In the genomic region with DNA sequence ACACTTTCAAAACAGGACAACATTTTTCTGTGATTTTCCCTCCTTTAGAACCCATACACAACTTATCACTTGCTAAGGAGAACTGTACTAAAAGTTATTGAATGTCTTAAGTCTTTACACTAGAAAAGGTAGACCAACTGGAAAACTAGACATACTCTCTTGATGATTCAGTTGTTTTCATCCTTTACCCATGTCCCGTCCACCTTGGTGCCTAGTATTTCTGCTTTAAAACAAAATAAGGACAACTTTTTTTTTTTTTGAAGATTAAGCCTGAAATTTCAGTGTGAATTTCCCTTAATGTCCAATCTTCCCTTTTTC, we compare ENCODE assay signal across 18 cellular contexts. TPM values are rescaled to one million over a fixed set of nuclear protein-coding genes. Genes with fewer than 3 reads are reported as not detected.
DNase-seq lines count a peak whose midpoint lies in the region; ATAC-seq and TF ChIP-seq lines count a peak whose summit lies in the region.
"Had no signal": no experiment of that assay in that cellular context is flagged by ENCODE, and none has a peak within 500 bp of the region (broad histone marks: within the 10 kb centered on the region; RNA-seq: fewer than 3 reads in every experiment).

No MANE protein-coding gene starts in this region.

- no peak overlapping the region for H3K4me3 Mint-ChIP-seq in GM23338
- H3K4me3 Mint-ChIP-seq: CD8-positive, alpha-beta T cell; nephron; stimulated activated effector memory CD8-positive, alpha-beta T cell treated with anti-CD3 and anti-CD28 coated beads, Interleukin-12 subunit alpha, Interleukin-12 subunit beta, amount 100 ng/mL, for 72 hours had no signal

- no peaks in the 10 kb centered on the region for H3K79me2 ChIP-seq in GM23338 (replicated peaks; ENCODE audit: insufficient read depth)

- no peak overlapping the region for H3K4me2 ChIP-seq in GM23338

- DNase-seq in Caki2 (ENCODE audit: low read depth) (peak; percentile 69), GM23338 (ENCODE audit: low spot score) (no peak), SK-N-MC (ENCODE audit: low read depth, low spot score) (no peak), myocyte (ENCODE audit: low read depth) (peak; percentile 70), NOMO-1 (lab: John Stamatoyannopoulos, UW; ENCODE audit: unreplicated experiment in 2 of 2) (no peak), aorta (no peak), H4 (ENCODE audit: low spot score) (no peak)
- DNase-seq: activated CD8-positive, alpha-beta memory T cell treated with anti-CD3 and anti-CD28 coated beads for 24 hours; activated effector memory CD4-positive, alpha-beta T cell treated with Interleukin-2 at 50 U/mL for 16 hours; CD8-positive, alpha-beta T cell; GF-D8; NCI-H1436 treated with DMSO at 0.1 percent for 48 hours; right lobe of liver; SJCRH30; upper lobe of right lung had no signal

- in situ Hi-C loops in Caki2 (cut with HindIII; ENCODE audit: low pct_unique_long_range_greater_than_20kb, low sequenced_read_pairs), result no loop called here

- H3K4me1 ChIP-seq in GM23338 (ENCODE audit: insufficient read depth), result peaks cover 42% of the 10 kb centered on the region
- H3K4me1 ChIP-seq in aorta (ENCODE audit: control insufficient read depth in 1 of 2, insufficient read depth in 2 of 2, low read length in 2 of 2), result no peaks in the 10 kb centered on the region
- H3K4me1 ChIP-seq: upper lobe of right lung had no signal

- no peaks in the 10 kb centered on the region for H3K36me3 Mint-ChIP-seq in GM23338 (ENCODE audit: low read depth)

- 53 to 61% methylated on average over 1 of the region's 1 CpG for WGBS in aorta, 2 donors

- no peak overlapping the region for H3K4me3 ChIP-seq in GM23338
- H3K4me3 ChIP-seq in SK-N-MC, result peak overlapping the region; percentile 82
- no peak overlapping the region for H3K4me3 ChIP-seq in aorta (ENCODE audit: low read length in 2 of 2)
- H3K4me3 ChIP-seq: right lobe of liver, SJCRH30, upper lobe of right lung had no signal

- no peak overlapping the region for H2AFZ ChIP-seq in GM23338

- intact Hi-C loops in aorta (cut with DNase I), result no loop called here

- H3K27me3 ChIP-seq in GM23338 (ENCODE audit: insufficient read depth) (peaks cover 96% of the 10 kb centered on the region), aorta (ENCODE audit: control insufficient read depth in 1 of 2, insufficient read depth in 2 of 2, low read length in 1 of 2) (no peaks in the 10 kb centered on the region)
- H3K27me3 ChIP-seq: right lobe of liver, SJCRH30 had no signal

- H3K4me1 Mint-ChIP-seq in GM23338, result peaks cover 31% of the 10 kb centered on the region

- H4K20me1 ChIP-seq in GM23338 (replicated peaks; ENCODE audit: insufficient read depth), result peaks cover 45% of the 10 kb centered on the region

- H3F3A ChIP-seq in GM23338 (replicated peaks; ENCODE audit: low read depth), result peaks cover 31% of the 10 kb centered on the region

- no peak for TF ChIP-seq CTCF in GM23338 (conservative IDR thresholded peaks at IDR 0.05; ENCODE audit: low read depth in 2 of 2)

- H3K27ac Mint-ChIP-seq in GM23338, result no peak overlapping the region
- H3K27ac Mint-ChIP-seq: CD8-positive, alpha-beta T cell; nephron; stimulated activated effector memory CD8-positive, alpha-beta T cell treated with anti-CD3 and anti-CD28 coated beads, Interleukin-12 subunit alpha, Interleukin-12 subunit beta, amount 100 ng/mL, for 72 hours had no signal

- H3K27me3 Mint-ChIP-seq in GM23338 (ENCODE audit: insufficient read depth, low read depth, poor library complexity), result peaks cover 93% of the 10 kb centered on the region

- peak overlapping the region; percentile 90 for H3K9ac ChIP-seq in SK-N-MC (ENCODE audit: insufficient read length)

- H3K9me3 Mint-ChIP-seq in GM23338, result no peaks in the 10 kb centered on the region; the same call in 2 of the 3 replicates
- H3K9me3 Mint-ChIP-seq: CD8-positive, alpha-beta T cell; nephron; stimulated activated effector memory CD8-positive, alpha-beta T cell treated with anti-CD3 and anti-CD28 coated beads, Interleukin-12 subunit alpha, Interleukin-12 subunit beta, amount 100 ng/mL, for 72 hours had no signal

- no peaks in the 10 kb centered on the region for H3K9me2 ChIP-seq in GM23338 (ENCODE audit: insufficient read depth)

- no peaks in the 10 kb centered on the region for H3K36me3 ChIP-seq in GM23338 (ENCODE audit: insufficient read depth)
- peaks cover 21% of the 10 kb centered on the region for H3K36me3 ChIP-seq in SK-N-MC (ENCODE audit: insufficient read depth, low read length)
- no peaks in the 10 kb centered on the region for H3K36me3 ChIP-seq in aorta (ENCODE audit: control insufficient read depth in 1 of 2, insufficient read depth in 2 of 2, low read length in 1 of 2)
- H3K36me3 ChIP-seq: right lobe of liver, upper lobe of right lung had no signal

- H3K9me3 ChIP-seq in SK-N-MC (ENCODE audit: low read depth, low read length), result no peaks in the 10 kb centered on the region
- no peaks in the 10 kb centered on the region for H3K9me3 ChIP-seq in aorta (ENCODE audit: control insufficient read depth, low read length)
- H3K9me3 ChIP-seq: right lobe of liver, SJCRH30, upper lobe of right lung had no signal

- no peak overlapping the region for H3K27ac ChIP-seq in GM23338 (ENCODE audit: low read depth)
- H3K27ac ChIP-seq in SK-N-MC, result peak overlapping the region; percentile 97
- H3K27ac ChIP-seq in aorta (ENCODE audit: low read depth in 1 of 2, low read length in 2 of 2), result no peak overlapping the region
- H3K27ac ChIP-seq: right lobe of liver, upper lobe of right lung had no signal

- ATAC-seq in GM23338, result no peak
- ATAC-seq in GM21723 (IDR thresholded peaks at IDR 0.05; ENCODE audit: unreplicated experiment), result no peak
- no peak for ATAC-seq in aorta (ENCODE audit: low FRiP score)
- ATAC-seq: CD8-positive, alpha-beta T cell; right lobe of liver; stimulated activated effector memory CD8-positive, alpha-beta T cell treated with anti-CD3 and anti-CD28 coated beads, Interleukin-12 subunit alpha, Interleukin-12 subunit beta, amount 100 ng/mL, for 72 hours; upper lobe of right lung had no signal

TF ChIP-seq in GM23338, 12 proteins besides CTCF, POLR2A, EP300 and RAD21 (continues in another document):
- TF ChIP-seq, protein P1, sequence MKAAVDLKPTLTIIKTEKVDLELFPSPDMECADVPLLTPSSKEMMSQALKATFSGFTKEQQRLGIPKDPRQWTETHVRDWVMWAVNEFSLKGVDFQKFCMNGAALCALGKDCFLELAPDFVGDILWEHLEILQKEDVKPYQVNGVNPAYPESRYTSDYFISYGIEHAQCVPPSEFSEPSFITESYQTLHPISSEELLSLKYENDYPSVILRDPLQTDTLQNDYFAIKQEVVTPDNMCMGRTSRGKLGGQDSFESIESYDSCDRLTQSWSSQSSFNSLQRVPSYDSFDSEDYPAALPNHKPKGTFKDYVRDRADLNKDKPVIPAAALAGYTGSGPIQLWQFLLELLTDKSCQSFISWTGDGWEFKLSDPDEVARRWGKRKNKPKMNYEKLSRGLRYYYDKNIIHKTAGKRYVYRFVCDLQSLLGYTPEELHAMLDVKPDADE (IDR thresholded peaks at IDR 0.05), result no peak

RNA-seq across cellular contexts. Expression of a gene that starts 4.5 kb away (rescaled TPM):
- 123 and 136 TPM in 2 replicates for total RNA-seq in Caki2 (2014; rRNA removed; shearing (Covaris generic); ENCODE audit: low replicate concordance)
- total RNA-seq in GM23338 (2014; rRNA removed; shearing (Covaris generic)), result not detected in 2 replicates
- not detected in 2 replicates for polyA plus RNA-seq in GM23338 (2016; fragmentation: Nextera tagmentation; extraction: Ambion mirVana)
- total RNA-seq in myocyte, result 17.8 and 27.7 TPM in 2 replicates
- 10.6 TPM for polyA plus RNA-seq in myocyte (2012)
- 10 to 100 TPM in 1 of 2 donors, 1 to 10 TPM in 1; 8.8 to 11.8 TPM for total RNA-seq in aorta
- 10 to 100 TPM; 22.7 to 43.5 TPM for polyA plus RNA-seq in aorta
- 167 and 185 TPM in 2 replicates for total RNA-seq in H4 (2014; rRNA removed; shearing (Covaris generic))

RNA-seq across cellular contexts. Expression of a gene that starts 14.5 kb away (rescaled TPM):
- 23.7 and 75.4 TPM in 2 replicates for total RNA-seq in Caki2 (2014; rRNA removed; shearing (Covaris generic); ENCODE audit: low replicate concordance)
- total RNA-seq in GM23338 (2014; rRNA removed; shearing (Covaris generic)), result 53.2 and 54.2 TPM in 2 replicates
- polyA plus RNA-seq in GM23338 (2016; fragmentation: Nextera tagmentation; extraction: Ambion mirVana), result 19.8 and 24.1 TPM in 2 replicates
- 48.5 and 60.2 TPM in 2 replicates for total RNA-seq in myocyte
- 37.0 TPM for polyA plus RNA-seq in myocyte (2012)
- total RNA-seq in aorta, result 10 to 100 TPM; 54.7 to 56.1 TPM
- 10 to 100 TPM; 27.0 to 31.2 TPM for polyA plus RNA-seq in aorta
- 91.9 and 97.3 TPM in 2 replicates for total RNA-seq in H4 (2014; rRNA removed; shearing (Covaris generic))

Comparison
In these comparisons a context has a peak if more than half of its experiments do, and no peak if none do; other contexts are left out.
1. DNase-seq: peak in Caki2 (single experiment) and myocyte (single experiment); none in GM23338 (single experiment), SK-N-MC (single experiment), NOMO-1 (0 of 2), aorta (0 of 2) and H4 (single experiment).